Comparison of ENCODE assay signal across 2 cellular contexts in genomic region chr5:7857918-7858632, GRCh38.
A peak's percentile ranks its signal among the peaks of the same experiment; 100 is the strongest.
TF ChIP-seq lines count a peak whose summit lies in the region.

No MANE protein-coding gene starts in this region.

TF ChIP-seq in HepG2, 621 proteins besides CTCF, POLR2A, EP300 and RAD21:
- TF ChIP-seq ZNF577 (CRISPR knock-in tag; IDR thresholded peaks at IDR 0.05; ENCODE audit: borderline replicate concordance, low read depth) (no peak), NFE2L2 (IDR thresholded peaks at IDR 0.05; ENCODE audit: low read length) (peak; percentile 77), MTA3 (CRISPR knock-in tag; IDR thresholded peaks at IDR 0.05) (no peak), ZSCAN31 (CRISPR knock-in tag; IDR thresholded peaks at IDR 0.05; ENCODE audit: low read depth) (no peak), SIN3A (IDR thresholded peaks at IDR 0.05; ENCODE audit: borderline replicate concordance, low read depth, low read length) (no peak), BCLAF1 (IDR thresholded peaks at IDR 0.05) (no peak)

TF ChIP-seq in IMR-90, 13 proteins besides CTCF, POLR2A, EP300 and RAD21:
- TF ChIP-seq ELK1 (IDR thresholded peaks at IDR 0.05; ENCODE audit: borderline replicate concordance, low read depth, low read length) (no peak), NFE2L2 (IDR thresholded peaks at IDR 0.05; ENCODE audit: low read depth, low read length) (peak; percentile 71; the same call in 1 of the 2 replicates), CHD1 (IDR thresholded peaks at IDR 0.05; ENCODE audit: low read depth, low read length) (no peak), CEBPB (IDR thresholded peaks at IDR 0.05; ENCODE audit: low read depth, low read length) (no peak), MAFK (IDR thresholded peaks at IDR 0.05; ENCODE audit: low read depth, low read length) (0 out of 2 replicates have a peak, but pooled peaks have one; percentile 8)
